Comparison of ENCODE assay signal across 21 cellular contexts in genomic region chr4:53785996-53786395, GRCh38.
DNase-seq lines count a peak whose midpoint lies in the region; ATAC-seq and TF ChIP-seq lines count a peak whose summit lies in the region.
"Had no signal": no experiment of that assay in that cellular context is flagged by ENCODE, and none has a peak within 500 bp of the region (broad histone marks: within the 10 kb centered on the region; RNA-seq: fewer than 3 reads in every experiment).

No MANE protein-coding gene starts in this region.

- peaks cover 23% of the 10 kb centered on the region for H3K27me3 Mint-ChIP-seq in Calu3 (ENCODE audit: unreplicated experiment)
- peaks cover 10% of the 10 kb centered on the region for H3K27me3 Mint-ChIP-seq in activated CD8-positive, alpha-beta T cell treated with anti-CD3 and anti-CD28 coated beads for 36 hours

- no peak overlapping the region for H3K4me3 ChIP-seq in fibroblast of villous mesenchyme (ENCODE audit: low read depth, low read length)
- H3K4me3 ChIP-seq in osteoblast (ENCODE audit: insufficient read depth, low read length), result no peak overlapping the region
- H3K4me3 ChIP-seq: GM12878, GM23248, PC-9 had no signal

- H3K4me1 ChIP-seq in osteoblast (ENCODE audit: insufficient read depth, low read length), result peaks cover 22% of the 10 kb centered on the region
- H3K4me1 ChIP-seq: BE2C had no signal

- H3K27ac Mint-ChIP-seq in Calu3 (ENCODE audit: unreplicated experiment), result no peak overlapping the region
- H3K27ac Mint-ChIP-seq in activated CD8-positive, alpha-beta T cell treated with anti-CD3 and anti-CD28 coated beads for 36 hours, result no peak overlapping the region
- H3K27ac Mint-ChIP-seq: CD4-positive, alpha-beta T cell; IgD-negative memory B cell had no signal

- H3K27me3 ChIP-seq in osteoblast (ENCODE audit: insufficient read depth, low read length), result no peaks in the 10 kb centered on the region
- H3K27me3 ChIP-seq: BE2C had no signal

- no peaks in the 10 kb centered on the region for H4K20me1 ChIP-seq in osteoblast (ENCODE audit: insufficient read depth, low read length)

- no peak for ATAC-seq in activated CD8-positive, alpha-beta T cell treated with anti-CD3 and anti-CD28 coated beads for 36 hours
- ATAC-seq: GM12878 had no signal

- DNase-seq in AG08395 (ENCODE audit: low spot score) (peak; percentile 28), amniotic epithelial cell (ENCODE audit: low read depth) (peak; percentile 55), fibroblast of villous mesenchyme (ENCODE audit: low read depth) (peak; percentile 90), osteoblast (ENCODE audit: insufficient read length, low spot score, missing footprints) (no peak), Calu3 (no peak), T-helper 2 cell (no peak)
- DNase-seq in activated CD8-positive, alpha-beta T cell treated with anti-CD3 and anti-CD28 coated beads for 36 hours, result no peak
- no peak for DNase-seq in effector CD4-positive, alpha-beta T cell
- DNase-seq: 8988T; BE2C; CD4-positive, alpha-beta T cell; EL; GM23248; NCI-H1417 treated with DMSO at 0.1 percent for 48 hours; NCI-H2029; NCI-H2171; NCI-H526; PC-9 had no signal

- H3K4me1 Mint-ChIP-seq in Calu3 (ENCODE audit: low read depth, unreplicated experiment), result peaks cover 18% of the 10 kb centered on the region
- H3K4me1 Mint-ChIP-seq in activated CD8-positive, alpha-beta T cell treated with anti-CD3 and anti-CD28 coated beads for 36 hours (ENCODE audit: low read depth), result no peaks in the 10 kb centered on the region

- no TSS peak for BruUV-seq in Calu3 (replicated peaks; lab: Mats Ljungman, UMichigan)

- no peaks in the 10 kb centered on the region for H3K9me3 Mint-ChIP-seq in Calu3 (ENCODE audit: low read depth, unreplicated experiment)
- H3K9me3 Mint-ChIP-seq in activated CD8-positive, alpha-beta T cell treated with anti-CD3 and anti-CD28 coated beads for 36 hours, result no peaks in the 10 kb centered on the region
- H3K9me3 Mint-ChIP-seq: CD4-positive, alpha-beta T cell; IgD-negative memory B cell had no signal

- TF ChIP-seq CTCF in fibroblast of villous mesenchyme (IDR thresholded peaks at IDR 0.05; ENCODE audit: insufficient read depth, low read depth, low read length), result no peak
- TF ChIP-seq CTCF in osteoblast (IDR thresholded peaks at IDR 0.05; ENCODE audit: extremely low read depth, low read depth, low read length), result no peak
- no peak for TF ChIP-seq CTCF in Calu3 (IDR thresholded peaks at IDR 0.05; ENCODE audit: unreplicated experiment)
- no peak for TF ChIP-seq CTCF in activated CD8-positive, alpha-beta T cell treated with anti-CD3 and anti-CD28 coated beads for 36 hours (IDR thresholded peaks at IDR 0.05)

- H3K36me3 Mint-ChIP-seq in Calu3 (ENCODE audit: insufficient read depth, unreplicated experiment), result no peaks in the 10 kb centered on the region
- no peaks in the 10 kb centered on the region for H3K36me3 Mint-ChIP-seq in activated CD8-positive, alpha-beta T cell treated with anti-CD3 and anti-CD28 coated beads for 36 hours (ENCODE audit: low read depth)

- intact Hi-C loops in Calu3 (cut with micrococcal nuclease; ENCODE audit: unreplicated experiment), result no loop called here
- intact Hi-C loops in activated CD8-positive, alpha-beta T cell treated with anti-CD3 and anti-CD28 coated beads for 36 hours (cut with micrococcal nuclease), result no loop called here

- H3K9me3 ChIP-seq in osteoblast (ENCODE audit: low read depth, low read length), result no peaks in the 10 kb centered on the region
- H3K9me3 ChIP-seq: BE2C had no signal

- CTCF ChIA-PET in Calu3 (lab: Charles Lee), result no interaction called here
- CTCF ChIA-PET in activated CD8-positive, alpha-beta T cell treated with anti-CD3 and anti-CD28 coated beads for 36 hours (lab: Charles Lee), result no interaction called here

- no peak overlapping the region for H3K27ac ChIP-seq in osteoblast (ENCODE audit: low read depth, low read length)
- H3K27ac ChIP-seq: GM23248, PC-9, RWPE1 had no signal

- H3K79me2 ChIP-seq in osteoblast (ENCODE audit: insufficient read depth, low read length), result no peaks in the 10 kb centered on the region

- no peaks in the 10 kb centered on the region for H3K36me3 ChIP-seq in osteoblast (ENCODE audit: insufficient read depth, low read length)
- H3K36me3 ChIP-seq: BE2C had no signal

- POLR2A ChIA-PET in activated CD8-positive, alpha-beta T cell treated with anti-CD3 and anti-CD28 coated beads for 36 hours (lab: Charles Lee), result no interaction called here

- H3K4me2 ChIP-seq in osteoblast (ENCODE audit: insufficient read depth, low read length), result no peak overlapping the region
- H3K4me2 ChIP-seq: PC-9 had no signal

- peak overlapping the region; percentile 83 for H2AFZ ChIP-seq in osteoblast (ENCODE audit: low read length)
- H2AFZ ChIP-seq: PC-9 had no signal

- H3K4me3 Mint-ChIP-seq in Calu3 (ENCODE audit: low read depth, unreplicated experiment), result no peak overlapping the region
- H3K4me3 Mint-ChIP-seq in activated CD8-positive, alpha-beta T cell treated with anti-CD3 and anti-CD28 coated beads for 36 hours, result no peak overlapping the region
- H3K4me3 Mint-ChIP-seq: CD4-positive, alpha-beta T cell; IgD-negative memory B cell had no signal

Comparison
In these comparisons a context has a peak if more than half of its experiments do, and no peak if none do; other contexts are left out.
1. DNase-seq: peak in AG08395 (single experiment), amniotic epithelial cell (single experiment) and fibroblast of villous mesenchyme (single experiment); none in osteoblast (single experiment), Calu3 (single experiment), activated CD8-positive, alpha-beta T cell treated with anti-CD3 and anti-CD28 coated beads for 36 hours (single experiment), T-helper 2 cell (0 of 5) and effector CD4-positive, alpha-beta T cell (single experiment).